ENCODE assay signal across 3 cellular contexts in the genomic region with DNA sequence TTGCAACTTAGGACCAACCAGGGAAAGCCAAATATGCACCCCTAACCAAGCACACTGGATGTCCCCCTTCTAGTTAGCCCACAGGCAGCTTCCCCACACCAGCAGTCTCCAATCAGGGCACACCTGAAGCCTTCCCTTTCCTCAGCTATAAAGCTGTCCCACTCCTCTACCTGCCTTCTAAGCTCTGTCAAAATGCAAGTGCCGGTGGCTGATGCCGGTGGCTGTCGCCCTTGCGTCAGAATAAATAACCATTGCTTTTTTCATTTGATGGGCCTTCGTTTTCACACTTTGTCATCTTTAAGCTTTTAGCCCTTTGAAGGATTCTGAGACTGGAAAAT.
DNase-seq lines count a peak whose midpoint lies in the region; ATAC-seq and TF ChIP-seq lines count a peak whose summit lies in the region.
"Not testable (repeated sequence)": the region's sequence is repeated elsewhere in the genome, so short reads cannot be mapped to it uniquely, and the experiment has no call there.

No MANE protein-coding gene starts in this region.

- H4K20me1 ChIP-seq in GM23338 (replicated peaks; ENCODE audit: insufficient read depth): not testable (repeated sequence)

- H3K9ac ChIP-seq in HUES48 (ENCODE audit: low read depth, low read length): not testable (repeated sequence)

- not testable (repeated sequence) for H3K9me2 ChIP-seq in GM23338 (ENCODE audit: insufficient read depth)

- H3K27ac ChIP-seq in GM23338 (ENCODE audit: low read depth); HUES48 (ENCODE audit: low read depth, low read length): not testable (repeated sequence)

- H3K4me3 ChIP-seq in GM23338: not testable (repeated sequence)
- peak overlapping the region; percentile 50; the same call in 1 of the 2 replicates for H3K4me3 ChIP-seq in HUES48 (ENCODE audit: low read depth, low read length)

- H2AFZ ChIP-seq in GM23338: not testable (repeated sequence)

- not testable (repeated sequence) for H3K27ac Mint-ChIP-seq in GM23338, WTC11

- CTCF ChIA-PET in WTC11 (lab: Charles Lee): not testable (repeated sequence)

- POLR2A ChIA-PET in WTC11 (lab: Charles Lee): not testable (repeated sequence)

- TF ChIP-seq CTCF in GM23338 (conservative IDR thresholded peaks at IDR 0.05; ENCODE audit: low read depth in 2 of 2); WTC11 (IDR thresholded peaks at IDR 0.05): not testable (repeated sequence)

- H3K4me3 Mint-ChIP-seq in GM23338, WTC11: not testable (repeated sequence)

- H3K4me1 Mint-ChIP-seq in GM23338, WTC11: not testable (repeated sequence)

- not testable (repeated sequence) for H3K36me3 Mint-ChIP-seq in GM23338 (ENCODE audit: low read depth); WTC11

- H3K4me1 ChIP-seq in GM23338 (ENCODE audit: insufficient read depth); HUES48 (ENCODE audit: control insufficient read depth, insufficient read depth, low read length): not testable (repeated sequence)

- not testable (repeated sequence) for H3F3A ChIP-seq in GM23338 (replicated peaks; ENCODE audit: low read depth)

- H3K36me3 ChIP-seq in GM23338 (ENCODE audit: insufficient read depth); HUES48 (ENCODE audit: control insufficient read depth, insufficient read depth, low read length): not testable (repeated sequence)

- not testable (repeated sequence) for H3K27me3 Mint-ChIP-seq in GM23338 (ENCODE audit: insufficient read depth, low read depth, poor library complexity); WTC11 (ENCODE audit: low read depth)

- not testable (repeated sequence) for DNase-seq in GM23338 (ENCODE audit: low spot score); WTC11 (ENCODE audit: low spot score)

- not testable (repeated sequence) for H3K9me3 Mint-ChIP-seq in GM23338, WTC11

- not testable (repeated sequence) for H3K4me2 ChIP-seq in GM23338

- H3K79me2 ChIP-seq in GM23338 (replicated peaks; ENCODE audit: insufficient read depth): not testable (repeated sequence)

- not testable (repeated sequence) for H3K9me3 ChIP-seq in HUES48 (ENCODE audit: control insufficient read depth, insufficient read depth, low read length)

- ATAC-seq in GM23338 (peak; percentile 92), WTC11 (peak; percentile 91)

- H3K27me3 ChIP-seq in GM23338 (ENCODE audit: insufficient read depth); HUES48 (ENCODE audit: control insufficient read depth, insufficient read depth, low read length): not testable (repeated sequence)
